ENCODE assay signal across 16 cellular contexts in the genomic region with DNA sequence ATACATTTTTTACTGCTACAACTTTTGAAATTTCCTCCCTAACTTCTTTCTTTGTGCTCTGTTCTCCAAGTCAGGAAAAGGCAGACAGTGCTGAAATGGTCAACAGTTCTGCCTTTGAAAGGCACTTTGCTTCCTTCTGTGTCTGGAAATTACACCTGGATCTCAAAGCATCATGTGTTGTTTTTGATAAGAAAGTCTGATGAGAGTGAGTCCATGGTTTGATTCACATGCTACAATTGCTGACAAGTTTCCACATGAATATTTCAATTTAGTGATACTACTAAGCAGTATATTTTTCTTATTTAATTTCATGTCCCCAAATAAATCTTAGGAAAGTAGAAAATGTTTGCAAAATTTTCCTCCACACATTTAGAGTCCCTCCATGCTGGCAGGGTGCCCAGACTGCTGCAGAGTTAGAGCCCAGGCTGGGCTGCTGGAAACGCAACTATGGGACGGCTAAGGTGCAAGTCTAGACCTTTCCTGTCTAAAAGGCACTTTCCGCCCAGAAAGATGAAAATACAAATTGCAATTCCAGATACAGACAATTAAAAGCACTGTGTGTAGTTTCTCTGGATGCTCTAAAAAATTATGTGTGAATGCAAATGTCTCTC.
"Had no signal": no experiment of that assay in that cellular context is flagged by ENCODE, and none has a peak within 500 bp of the region (broad histone marks: within the 10 kb centered on the region; RNA-seq: fewer than 3 reads in every experiment).

No MANE protein-coding gene starts in this region.

- H3K4me3 ChIP-seq: ascending aorta, cardiac muscle cell, colonic mucosa, gastrocnemius medialis, hepatocyte, right lobe of liver, spleen had no signal

- H3K27ac ChIP-seq: ascending aorta, cardiac muscle cell, colonic mucosa, gastrocnemius medialis, hepatocyte, right lobe of liver, spleen had no signal

- H3K4me1 ChIP-seq: ascending aorta, colonic mucosa, gastrocnemius medialis, right lobe of liver, spleen had no signal

- H3K27me3 ChIP-seq: ascending aorta, colonic mucosa, gastrocnemius medialis, hepatocyte, right lobe of liver, spleen had no signal

- H3K36me3 ChIP-seq: ascending aorta, cardiac muscle cell, colonic mucosa, gastrocnemius medialis, right lobe of liver, spleen had no signal

- H3K9me3 ChIP-seq: ascending aorta, colonic mucosa, gastrocnemius medialis, right lobe of liver had no signal

- ATAC-seq: gastrocnemius medialis, natural killer cell, right lobe of liver had no signal

- DNase-seq: activated B cell treated with CpG ODN at 0.5 μM for 24 hours; activated effector memory CD4-positive, alpha-beta T cell treated with anti-CD3 and anti-CD28 coated beads, Interleukin-2, amount 50 U/mL, for 16 hours; activated naive CD8-positive, alpha-beta T cell treated with anti-CD3 and anti-CD28 coated beads, Interleukin-2, amount 10 ng/mL, durations not matched to agents 7 days and 5 days; activated T-cell treated with anti-CD3 and anti-CD28 coated beads, Interleukin-2, amount 50 U/mL, for 1 hour; colonic mucosa; effector CD4-positive, alpha-beta T cell; gastrocnemius medialis; natural killer cell; right lobe of liver; spleen; stimulated activated CD4-positive, alpha-beta T cell treated with anti-CD3 and anti-CD28 coated beads, Interleukin-1b, Interleukin-23, amount 100 ng/mL, for 48 hours; stimulated activated naive CD4-positive, alpha-beta T cell; T-helper 2 cell had no signal
